In the genomic region with DNA sequence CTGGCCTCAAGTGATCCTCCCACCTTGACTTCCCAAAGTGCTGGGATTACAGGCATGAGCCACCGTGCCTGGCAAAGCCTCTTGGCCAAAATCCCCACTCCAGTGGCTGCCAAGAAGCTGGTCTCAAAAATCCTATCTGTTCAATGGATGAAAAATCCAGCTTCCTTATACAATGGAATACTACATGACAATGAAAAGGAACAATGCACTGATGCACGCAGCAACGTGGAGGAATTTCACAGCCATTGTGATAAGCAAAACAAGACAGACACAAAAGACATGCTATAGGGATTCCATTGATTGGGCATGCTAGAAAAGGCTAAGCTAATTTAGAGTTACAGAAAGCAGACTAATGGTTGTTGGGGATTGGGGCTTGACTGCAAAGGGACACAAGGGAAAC, we compare ENCODE assay signal across 2 cellular contexts.
A peak's percentile ranks its signal among the peaks of the same experiment; 100 is the strongest.
TF ChIP-seq lines count a peak whose summit lies in the region.

No MANE protein-coding gene starts in this region.

TF ChIP-seq in HEK293, 187 proteins besides CTCF, POLR2A, EP300 and RAD21:
- TF ChIP-seq ZNF239 (tag by site-specific recombination; IDR thresholded peaks at IDR 0.05) (0 out of 2 replicates have a peak, but pooled peaks have one; percentile 39), ZNF473 (tag by site-specific recombination; IDR thresholded peaks at IDR 0.05) (no peak), ZNF174 (tag by site-specific recombination; IDR thresholded peaks at IDR 0.05) (no peak), ZNF175 (tag by site-specific recombination; IDR thresholded peaks at IDR 0.05) (no peak), ZNF146 (tag by site-specific recombination; IDR thresholded peaks at IDR 0.05) (peak; percentile 86)
- TF ChIP-seq, protein P1, sequence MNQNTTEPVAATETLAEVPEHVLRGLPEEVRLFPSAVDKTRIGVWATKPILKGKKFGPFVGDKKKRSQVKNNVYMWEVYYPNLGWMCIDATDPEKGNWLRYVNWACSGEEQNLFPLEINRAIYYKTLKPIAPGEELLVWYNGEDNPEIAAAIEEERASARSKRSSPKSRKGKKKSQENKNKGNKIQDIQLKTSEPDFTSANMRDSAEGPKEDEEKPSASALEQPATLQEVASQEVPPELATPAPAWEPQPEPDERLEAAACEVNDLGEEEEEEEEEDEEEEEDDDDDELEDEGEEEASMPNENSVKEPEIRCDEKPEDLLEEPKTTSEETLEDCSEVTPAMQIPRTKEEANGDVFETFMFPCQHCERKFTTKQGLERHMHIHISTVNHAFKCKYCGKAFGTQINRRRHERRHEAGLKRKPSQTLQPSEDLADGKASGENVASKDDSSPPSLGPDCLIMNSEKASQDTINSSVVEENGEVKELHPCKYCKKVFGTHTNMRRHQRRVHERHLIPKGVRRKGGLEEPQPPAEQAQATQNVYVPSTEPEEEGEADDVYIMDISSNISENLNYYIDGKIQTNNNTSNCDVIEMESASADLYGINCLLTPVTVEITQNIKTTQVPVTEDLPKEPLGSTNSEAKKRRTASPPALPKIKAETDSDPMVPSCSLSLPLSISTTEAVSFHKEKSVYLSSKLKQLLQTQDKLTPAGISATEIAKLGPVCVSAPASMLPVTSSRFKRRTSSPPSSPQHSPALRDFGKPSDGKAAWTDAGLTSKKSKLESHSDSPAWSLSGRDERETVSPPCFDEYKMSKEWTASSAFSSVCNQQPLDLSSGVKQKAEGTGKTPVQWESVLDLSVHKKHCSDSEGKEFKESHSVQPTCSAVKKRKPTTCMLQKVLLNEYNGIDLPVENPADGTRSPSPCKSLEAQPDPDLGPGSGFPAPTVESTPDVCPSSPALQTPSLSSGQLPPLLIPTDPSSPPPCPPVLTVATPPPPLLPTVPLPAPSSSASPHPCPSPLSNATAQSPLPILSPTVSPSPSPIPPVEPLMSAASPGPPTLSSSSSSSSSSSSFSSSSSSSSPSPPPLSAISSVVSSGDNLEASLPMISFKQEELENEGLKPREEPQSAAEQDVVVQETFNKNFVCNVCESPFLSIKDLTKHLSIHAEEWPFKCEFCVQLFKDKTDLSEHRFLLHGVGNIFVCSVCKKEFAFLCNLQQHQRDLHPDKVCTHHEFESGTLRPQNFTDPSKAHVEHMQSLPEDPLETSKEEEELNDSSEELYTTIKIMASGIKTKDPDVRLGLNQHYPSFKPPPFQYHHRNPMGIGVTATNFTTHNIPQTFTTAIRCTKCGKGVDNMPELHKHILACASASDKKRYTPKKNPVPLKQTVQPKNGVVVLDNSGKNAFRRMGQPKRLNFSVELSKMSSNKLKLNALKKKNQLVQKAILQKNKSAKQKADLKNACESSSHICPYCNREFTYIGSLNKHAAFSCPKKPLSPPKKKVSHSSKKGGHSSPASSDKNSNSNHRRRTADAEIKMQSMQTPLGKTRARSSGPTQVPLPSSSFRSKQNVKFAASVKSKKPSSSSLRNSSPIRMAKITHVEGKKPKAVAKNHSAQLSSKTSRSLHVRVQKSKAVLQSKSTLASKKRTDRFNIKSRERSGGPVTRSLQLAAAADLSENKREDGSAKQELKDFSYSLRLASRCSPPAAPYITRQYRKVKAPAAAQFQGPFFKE (tag by site-specific recombination; IDR thresholded peaks at IDR 0.05; ENCODE audit: borderline replicate concordance): no peak

TF ChIP-seq in K562, 482 proteins besides CTCF, POLR2A, EP300 and RAD21:
- peak; percentile 90 for TF ChIP-seq ZNF239 (CRISPR knock-in tag; IDR thresholded peaks at IDR 0.05)
- no peak for TF ChIP-seq ZNF561 (CRISPR knock-in tag; conservative IDR thresholded peaks at IDR 0.05)
- TF ChIP-seq MECOM (CRISPR knock-in tag; IDR thresholded peaks at IDR 0.05): no peak
- TF ChIP-seq ZNF146 (CRISPR knock-in tag; IDR thresholded peaks at IDR 0.05; ENCODE audit: unreplicated experiment): peak; percentile 74
- no peak for TF ChIP-seq NR2C2 (CRISPR knock-in tag; IDR thresholded peaks at IDR 0.05)
- TF ChIP-seq NR2C2 (tag; IDR thresholded peaks at IDR 0.05): no peak
- TF ChIP-seq SRSF1 (IDR thresholded peaks at IDR 0.05; ENCODE audit: low read depth, low read length): no peak
- TF ChIP-seq SIN3B (IDR thresholded peaks at IDR 0.05; ENCODE audit: low read depth): no peak
TF ChIP-seq in K562: peak in this region for 2.
